In the genomic region with DNA sequence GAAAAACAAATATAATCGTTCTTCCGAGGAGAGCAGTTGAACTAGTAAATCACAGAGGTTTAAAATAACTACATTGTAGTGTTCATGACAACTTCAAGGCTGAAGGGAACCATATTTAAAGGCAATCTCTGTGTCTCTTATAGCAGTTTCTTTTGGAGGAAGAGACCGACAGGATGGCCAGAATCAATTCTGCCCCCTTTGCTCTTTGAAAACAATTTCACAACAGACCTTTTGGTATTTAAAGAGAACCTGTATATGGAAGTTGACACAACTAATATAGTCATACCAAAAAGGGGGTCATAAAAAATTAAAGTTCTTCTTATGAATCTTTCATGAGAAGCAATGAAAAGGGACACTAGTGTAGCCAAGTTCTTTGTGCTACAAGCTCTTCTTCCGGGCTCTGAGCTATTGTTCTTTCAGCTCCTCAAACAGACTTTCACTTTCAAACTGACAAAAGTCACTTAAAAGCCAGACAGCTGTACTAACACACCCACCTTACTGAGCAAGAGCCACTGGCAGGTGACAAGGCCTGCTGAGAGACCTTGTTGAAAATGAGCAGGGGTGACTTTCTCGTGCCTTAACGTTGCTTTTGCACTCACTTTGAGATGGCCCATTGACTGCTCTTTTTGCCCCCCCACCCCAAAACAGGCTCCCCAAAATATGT, we compare ENCODE assay signal across 10 cellular contexts. TPM values are rescaled to one million over a fixed set of nuclear protein-coding genes. Genes with fewer than 3 reads are reported as not detected.
DNase-seq lines count a peak whose midpoint lies in the region; ATAC-seq and TF ChIP-seq lines count a peak whose summit lies in the region.
"Had no signal": no experiment of that assay in that cellular context is flagged by ENCODE, and none has a peak within 500 bp of the region (broad histone marks: within the 10 kb centered on the region; RNA-seq: fewer than 3 reads in every experiment).

No MANE protein-coding gene starts in this region.

- H3K4me3 Mint-ChIP-seq in nephron (peak overlapping the region in 2 of 3 experiments; percentile 17 to 24), type B pancreatic cell (no peak overlapping the region)

- H3K4me1 ChIP-seq in Peyer's patch, result no peaks in the 10 kb centered on the region

- H3K9me3 ChIP-seq in Peyer's patch, result no peaks in the 10 kb centered on the region
- H3K9me3 ChIP-seq: thoracic aorta had no signal

- H3K27ac ChIP-seq in Peyer's patch, result no peak overlapping the region
- H3K27ac ChIP-seq: 22Rv1, thoracic aorta had no signal

- H3K4me3 ChIP-seq in Peyer's patch, result no peak overlapping the region
- H3K4me3 ChIP-seq: thoracic aorta had no signal

- peaks cover 14% of the 10 kb centered on the region for H3K36me3 Mint-ChIP-seq in nephron (ENCODE audit: low read depth)
- H3K36me3 Mint-ChIP-seq in type B pancreatic cell, result no peaks in the 10 kb centered on the region

- no peaks in the 10 kb centered on the region for H3K36me3 ChIP-seq in Peyer's patch
- H3K36me3 ChIP-seq: thoracic aorta had no signal

- H3K27ac Mint-ChIP-seq in nephron (peak overlapping the region; percentile 59 to 82 (median 69)), type B pancreatic cell (no peak overlapping the region)

- H3K27me3 ChIP-seq in Peyer's patch, result no peaks in the 10 kb centered on the region

- H3K4me1 Mint-ChIP-seq in nephron (peaks cover 51% of the 10 kb centered on the region), type B pancreatic cell (ENCODE audit: unreplicated experiment) (peaks cover 35% of the 10 kb centered on the region)

- DNase-seq in NCI-H1436 (lab: John Stamatoyannopoulos, UW) (peak; percentile 46), NCI-H1436 treated with DMSO at 0.1 percent for 48 hours (lab: John Stamatoyannopoulos, UW) (no peak), NCI-H2196 (lab: John Stamatoyannopoulos, UW; ENCODE audit: unreplicated experiment) (peak; percentile 53), type B pancreatic cell (ENCODE audit: extremely low spot score, unreplicated experiment) (no peak), Peyer's patch (no peak)
- no peak for DNase-seq in stimulated activated CD4-positive, alpha-beta T cell treated with anti-CD3 and anti-CD28 coated beads, Interleukin-15, amount 100 ng/mL, for 24 hours

- TF ChIP-seq CTCF in nephron (IDR thresholded peaks at IDR 0.05; ENCODE audit: unreplicated experiment in 3 of 3), result no peak
- TF ChIP-seq CTCF in type B pancreatic cell (conservative IDR thresholded peaks at IDR 0.05), result no peak
- TF ChIP-seq CTCF in Peyer's patch (IDR thresholded peaks at IDR 0.05), result no peak

- H3K9me3 Mint-ChIP-seq in nephron, result no peaks in the 10 kb centered on the region
- H3K9me3 Mint-ChIP-seq in type B pancreatic cell, result no peaks in the 10 kb centered on the region

- TF ChIP-seq POLR2A in Peyer's patch (IDR thresholded peaks at IDR 0.05), result no peak

- H3K27me3 Mint-ChIP-seq in nephron (ENCODE audit: low read depth) (no peaks in the 10 kb centered on the region), type B pancreatic cell (no peaks in the 10 kb centered on the region)

- ATAC-seq in HG02798 (IDR thresholded peaks at IDR 0.05; ENCODE audit: poor library complexity, unreplicated experiment), result peak; percentile 71

RNA-seq across cellular contexts. Expression of gene PROX1, which starts 31.0 kb away (rescaled TPM):
- total RNA-seq in type B pancreatic cell (ENCODE audit: low replicate concordance), result 23.9 and 32.9 TPM in 2 replicates
- 10 to 100 TPM in 2 of 4 donors, 1 to 10 TPM in 2; 7.4 to 26.4 (median 13.7) TPM for total RNA-seq in Peyer's patch

Comparison
In these comparisons a context has a peak if more than half of its experiments do, and no peak if none do; other contexts are left out.
1. DNase-seq: peak in NCI-H1436 (single experiment) and NCI-H2196 (single experiment); none in NCI-H1436 treated with DMSO at 0.1 percent for 48 hours (single experiment), stimulated activated CD4-positive, alpha-beta T cell treated with anti-CD3 and anti-CD28 coated beads, Interleukin-15, amount 100 ng/mL, for 24 hours (single experiment), type B pancreatic cell (single experiment) and Peyer's patch (0 of 3).